ENCODE assay signal across 10 cellular contexts in genomic region chr4:84497835-84498202, GRCh38. TPM values are rescaled to one million over a fixed set of nuclear protein-coding genes. Genes with fewer than 3 reads are reported as not detected.
A peak's percentile ranks its signal among the peaks of the same experiment; 100 is the strongest.
DNase-seq lines count a peak whose midpoint lies in the region; ATAC-seq, FAIRE-seq and TF ChIP-seq lines count a peak whose summit lies in the region.
"Had no signal": no experiment of that assay in that cellular context is flagged by ENCODE, and none has a peak within 500 bp of the region (broad histone marks: within the 10 kb centered on the region; RNA-seq: fewer than 3 reads in every experiment).

No MANE protein-coding gene starts in this region.

- no peaks in the 10 kb centered on the region for H3K79me2 ChIP-seq in keratinocyte (ENCODE audit: control insufficient read depth, insufficient read depth, low read length)

- no peak overlapping the region for H3K27ac Mint-ChIP-seq in stimulated activated effector memory CD8-positive, alpha-beta T cell treated with anti-CD3 and anti-CD28 coated beads, Interleukin-12 subunit alpha, Interleukin-12 subunit beta, amount 100 ng/mL, for 72 hours

- H2AFZ ChIP-seq in keratinocyte (ENCODE audit: control insufficient read depth, low read length): no peak overlapping the region

- H3K4me3 Mint-ChIP-seq in stimulated activated effector memory CD8-positive, alpha-beta T cell treated with anti-CD3 and anti-CD28 coated beads, Interleukin-12 subunit alpha, Interleukin-12 subunit beta, amount 100 ng/mL, for 72 hours: peak overlapping the region; percentile 69

- H3K9ac ChIP-seq in keratinocyte (ENCODE audit: control insufficient read depth, extremely low read depth, insufficient read depth, low read length): no peak overlapping the region

- H3K4me1 Mint-ChIP-seq in stimulated activated effector memory CD8-positive, alpha-beta T cell treated with anti-CD3 and anti-CD28 coated beads, Interleukin-12 subunit alpha, Interleukin-12 subunit beta, amount 100 ng/mL, for 72 hours: peaks cover 26% of the 10 kb centered on the region

- H3K4me3 ChIP-seq in HFF-Myc (replicated peaks; ENCODE audit: low read depth, low read length) (peak overlapping the region; percentile 27), ascending aorta (peak overlapping the region; percentile 53 to 70), keratinocyte (ENCODE audit: control insufficient read depth in 2 of 3, extremely low read depth in 1 of 3, insufficient read depth in 2 of 3, low read depth in 1 of 3, low read length in 3 of 3) (peak overlapping the region in 1 of 3 experiments; percentile 45)

- peaks cover 5% of the 10 kb centered on the region for H3K36me3 Mint-ChIP-seq in stimulated activated effector memory CD8-positive, alpha-beta T cell treated with anti-CD3 and anti-CD28 coated beads, Interleukin-12 subunit alpha, Interleukin-12 subunit beta, amount 100 ng/mL, for 72 hours

- H3K27me3 ChIP-seq in ascending aorta (peaks cover 30% of the 10 kb centered on the region), keratinocyte (ENCODE audit: control insufficient read depth, extremely low read depth, insufficient read depth, low read length) (peaks cover 97% of the 10 kb centered on the region)

- no peak for DNase-seq in HFF-Myc (ENCODE audit: extremely low read depth, low read depth)
- no peak for DNase-seq in ascending aorta (ENCODE audit: low spot score in 2 of 2)
- no peak for DNase-seq in keratinocyte (ENCODE audit: low read depth, low spot score)
- DNase-seq in stimulated activated effector memory CD8-positive, alpha-beta T cell treated with anti-CD3 and anti-CD28 coated beads, Interleukin-12 subunit alpha, Interleukin-12 subunit beta, amount 100 ng/mL, for 72 hours (ENCODE audit: low spot score in 2 of 2): no peak
- no peak for DNase-seq in Ammon's horn (ENCODE audit: low spot score)
- no peak for DNase-seq in HT-29 (ENCODE audit: low spot score)
- DNase-seq: HCEC 1CT had no signal

- no peak for TF ChIP-seq CTCF in HFF-Myc (IDR thresholded peaks at IDR 0.05; ENCODE audit: low read depth, low read length, missing control alignments)
- no peak for TF ChIP-seq CTCF in ascending aorta (IDR thresholded peaks at IDR 0.05)
- no peak for TF ChIP-seq CTCF in keratinocyte (optimal IDR thresholded peaks at IDR 0.05 in 1 of 3, IDR thresholded peaks at IDR 0.05 in 1 of 3, conservative IDR thresholded peaks at IDR 0.05 in 1 of 3; ENCODE audit: extremely low read depth in 1 of 3, insufficient read depth in 2 of 3, low read length in 3 of 3)

- H3K9me3 Mint-ChIP-seq in stimulated activated effector memory CD8-positive, alpha-beta T cell treated with anti-CD3 and anti-CD28 coated beads, Interleukin-12 subunit alpha, Interleukin-12 subunit beta, amount 100 ng/mL, for 72 hours: peaks cover 2% of the 10 kb centered on the region

- ATAC-seq in stimulated activated effector memory CD8-positive, alpha-beta T cell treated with anti-CD3 and anti-CD28 coated beads, Interleukin-12 subunit alpha, Interleukin-12 subunit beta, amount 100 ng/mL, for 72 hours: no peak
- no peak for ATAC-seq in HG02588 (IDR thresholded peaks at IDR 0.05; ENCODE audit: unreplicated experiment)
- no peak for ATAC-seq in HG03571 (IDR thresholded peaks at IDR 0.05; ENCODE audit: unreplicated experiment)

- H3K9me3 ChIP-seq in ascending aorta (no peaks in the 10 kb centered on the region), keratinocyte (ENCODE audit: control insufficient read depth, low read depth, low read length) (peaks cover 10% of the 10 kb centered on the region)

- intact Hi-C loops in ascending aorta (cut with DNase I): no loop called here

- H3K4me2 ChIP-seq in keratinocyte (ENCODE audit: control insufficient read depth, extremely low read depth, insufficient read depth, low read depth, low read length): peak overlapping the region; percentile 55

- FAIRE-seq in keratinocyte (lab: Jason Lieb, UNC): no peak

- H3K36me3 ChIP-seq in ascending aorta (no peaks in the 10 kb centered on the region), keratinocyte (ENCODE audit: control insufficient read depth in 2 of 2, extremely low read depth in 1 of 2, insufficient read depth in 2 of 2, low read length in 2 of 2) (no peaks in the 10 kb centered on the region)

- H3K4me1 ChIP-seq in ascending aorta (peaks cover 8 to 25% of the 10 kb centered on the region in 2 donors), keratinocyte (ENCODE audit: control insufficient read depth, extremely low read depth, insufficient read depth, low read length) (peaks cover 8% of the 10 kb centered on the region)

- dilution Hi-C loops in keratinocyte (cut with MboI; ENCODE audit: extremely low pct_ligation_motif_present, low sequenced_read_pairs): no loop called here

- H3K27ac ChIP-seq in ascending aorta (no peak overlapping the region), keratinocyte (ENCODE audit: control insufficient read depth, insufficient read depth, low read length) (no peak overlapping the region)

- H4K20me1 ChIP-seq in keratinocyte (ENCODE audit: control insufficient read depth, extremely low read depth, insufficient read depth, low read length): peaks cover 3% of the 10 kb centered on the region

- H3K9me1 ChIP-seq in keratinocyte (ENCODE audit: control insufficient read depth, extremely low read depth, insufficient read depth, low read length): no peaks in the 10 kb centered on the region

RNA-seq across cellular contexts. Expression of gene NKX6-1, which starts 1.3 kb away (rescaled TPM):
- not detected for total RNA-seq in ascending aorta
- polyA plus RNA-seq in keratinocyte: not detected in 3 replicates
- polyA plus RNA-seq in keratinocyte (2011; ENCODE audit: low read depth): not detected
- not detected in 2 replicates for polyA plus RNA-seq in keratinocyte (2011; cell fraction: cytosol; rRNA removed)
- polyA plus RNA-seq in keratinocyte (2011; cell fraction: nucleus; rRNA removed): not detected in 2 replicates
- polyA plus RNA-seq in keratinocyte (2012; ENCODE audit: low replicate concordance): not detected in 2 replicates
- not detected in 3 replicates for polyA minus RNA-seq in keratinocyte
- not detected for polyA minus RNA-seq in keratinocyte (2011; cell fraction: cytosol; rRNA and poly(A)+ RNA removed)
- polyA minus RNA-seq in keratinocyte (2011; cell fraction: nucleus; rRNA and poly(A)+ RNA removed): not detected in 2 replicates
- not detected in 2 replicates for total RNA-seq in HT-29 (2014; rRNA removed; shearing (Covaris generic))
- total RNA-seq: T-helper 2 cell treated with Interferon-gamma antibody and Interleukin-4, amounts not matched to agents 100 ng/mL and 5 ng/mL, for 36 hours had no signal
